ENCODE assay signal across 8 cellular contexts in genomic region chr11:11028017-11028692, GRCh38.
DNase-seq lines count a peak whose midpoint lies in the region; ATAC-seq lines count a peak whose summit lies in the region.

No MANE protein-coding gene starts in this region.

- DNase-seq in DMS79 treated with DMSO at 0.1 percent for 48 hours (lab: John Stamatoyannopoulos, UW) (peak; percentile 30), NCI-H446 treated with DMSO at 0.1 percent for 48 hours (lab: John Stamatoyannopoulos, UW) (peak; percentile 57), mucosa of gallbladder (ENCODE audit: low spot score) (peak; percentile 73), cortex of kidney (lab: John Stamatoyannopoulos, UW) (no peak)
- DNase-seq in activated CD4-positive, alpha-beta T cell treated with anti-CD3 and anti-CD28 coated beads, Interleukin-2, amount 50 U/mL, for 4 hours, result peak; percentile 70 to 77
- DNase-seq in effector CD8-positive, alpha-beta T cell (lab: John Stamatoyannopoulos, UW), result peak; percentile 64
- peak; percentile 34 to 50 for DNase-seq in stimulated activated CD8-positive, alpha-beta memory T cell treated with anti-CD3 and anti-CD28 coated beads, Interleukin-4, amount 100 ng/mL, for 4 hours (ENCODE audit: low read depth in 2 of 2, low spot score in 1 of 2)

- ATAC-seq in HG03039 (IDR thresholded peaks at IDR 0.05; ENCODE audit: unreplicated experiment), result peak; percentile 49
